Comparison of ENCODE assay signal across 2 cellular contexts in the genomic region with DNA sequence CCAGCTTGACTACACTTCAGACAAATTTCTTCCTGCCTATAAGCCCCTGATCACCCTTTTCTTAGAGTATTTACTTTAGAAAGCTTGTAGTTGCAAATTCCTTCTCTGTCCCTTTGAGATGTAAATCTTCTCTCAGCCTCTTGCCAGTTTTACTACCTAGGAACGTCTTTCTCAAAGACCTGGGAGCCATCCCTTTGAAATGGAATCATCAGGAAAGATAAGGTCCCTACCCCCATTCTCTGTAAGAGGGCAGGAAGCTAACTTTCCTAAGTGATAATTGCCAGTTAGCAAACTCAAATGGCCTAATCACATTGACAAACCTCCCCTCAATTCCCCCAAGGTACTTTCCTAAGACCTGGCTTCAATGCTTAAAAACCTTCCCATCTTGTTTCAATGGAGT.
TF ChIP-seq lines count a peak whose summit lies in the region.

No MANE protein-coding gene starts in this region.

TF ChIP-seq in HEK293, 187 proteins besides CTCF, POLR2A, EP300 and RAD21:
- TF ChIP-seq ZNF423 (tag by site-specific recombination; IDR thresholded peaks at IDR 0.05): no peak
- no peak for TF ChIP-seq ZNF324 (tag by site-specific recombination; IDR thresholded peaks at IDR 0.05)
- 0 out of 2 replicates have a peak, but pooled peaks have one; percentile 29 for TF ChIP-seq SP7 (tag by site-specific recombination; IDR thresholded peaks at IDR 0.05)

TF ChIP-seq in H1, 55 proteins besides CTCF, POLR2A, EP300 and RAD21:
- TF ChIP-seq, protein P1, sequence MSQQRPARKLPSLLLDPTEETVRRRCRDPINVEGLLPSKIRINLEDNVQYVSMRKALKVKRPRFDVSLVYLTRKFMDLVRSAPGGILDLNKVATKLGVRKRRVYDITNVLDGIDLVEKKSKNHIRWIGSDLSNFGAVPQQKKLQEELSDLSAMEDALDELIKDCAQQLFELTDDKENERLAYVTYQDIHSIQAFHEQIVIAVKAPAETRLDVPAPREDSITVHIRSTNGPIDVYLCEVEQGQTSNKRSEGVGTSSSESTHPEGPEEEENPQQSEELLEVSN (IDR thresholded peaks at IDR 0.05): no peak
- TF ChIP-seq SP1 (IDR thresholded peaks at IDR 0.05; ENCODE audit: low read depth, low read length) (peak; percentile 90), EGR1 (IDR thresholded peaks at IDR 0.05; ENCODE audit: borderline replicate concordance, low read depth, low read length) (peak; percentile 30; the same call in 1 of the 2 replicates), FOSL1 (IDR thresholded peaks at IDR 0.05; ENCODE audit: insufficient read depth, low read depth, low read length) (no peak), JUN (IDR thresholded peaks at IDR 0.05; ENCODE audit: low read depth, low read length) (no peak), TCF12 (IDR thresholded peaks at IDR 0.05; ENCODE audit: low read depth, low read length) (peak; percentile 75; the same call in 1 of the 2 replicates), SAP30 (IDR thresholded peaks at IDR 0.05; ENCODE audit: insufficient read depth, insufficient replicate concordance, low read length) (no peak), RFX5 (IDR thresholded peaks at IDR 0.05; ENCODE audit: borderline replicate concordance, low read depth, low read length) (no peak), BCL11A (IDR thresholded peaks at IDR 0.05; ENCODE audit: low read depth in 2 of 2, low read length in 2 of 2) (peak in 1 of 2 experiments; percentile 81), JUND (IDR thresholded peaks at IDR 0.05; ENCODE audit: low read length) (0 out of 2 replicates have a peak, but pooled peaks have one; percentile 44), CHD1 (IDR thresholded peaks at IDR 0.05; ENCODE audit: low read depth, low read length) (no peak), NRF1 (IDR thresholded peaks at IDR 0.05; ENCODE audit: low read depth, low read length) (no peak), CHD7 (IDR thresholded peaks at IDR 0.05; ENCODE audit: insufficient replicate concordance, low read length) (peak; percentile 97), TAF7 (optimal IDR thresholded peaks at IDR 0.05; ENCODE audit: borderline replicate concordance, low read depth, low read length) (no peak), BACH1 (IDR thresholded peaks at IDR 0.05; ENCODE audit: low read length) (no peak), TBP (IDR thresholded peaks at IDR 0.05; ENCODE audit: low read depth, low read length) (no peak), BRCA1 (IDR thresholded peaks at IDR 0.05; ENCODE audit: low read depth, low read length) (no peak), GTF2F1 (IDR thresholded peaks at IDR 0.05; ENCODE audit: borderline replicate concordance, low read depth, low read length) (no peak), PHF8 (conservative IDR thresholded peaks at IDR 0.05; ENCODE audit: low read depth, low read length) (no peak), TEAD4 (IDR thresholded peaks at IDR 0.05; ENCODE audit: low read depth, low read length) (no peak; the same call in 1 of the 2 replicates), ASH2L (IDR thresholded peaks at IDR 0.05; ENCODE audit: low read length) (no peak), RXRA (IDR thresholded peaks at IDR 0.05; ENCODE audit: insufficient read depth, low read depth, low read length) (no peak), CTBP2 (IDR thresholded peaks at IDR 0.05; ENCODE audit: borderline replicate concordance, insufficient read depth, insufficient read length, low read length) (no peak), ATF3 (IDR thresholded peaks at IDR 0.05; ENCODE audit: insufficient read depth, low read depth, low read length) (no peak), HDAC2 (IDR thresholded peaks at IDR 0.05; ENCODE audit: borderline replicate concordance in 1 of 2, low read depth in 2 of 2, low read length in 2 of 2) (peak in 1 of 2 experiments; percentile 91; a peak in 2 of 4 replicates), CHD2 (IDR thresholded peaks at IDR 0.05; ENCODE audit: low read length) (no peak), NANOG (IDR thresholded peaks at IDR 0.05; ENCODE audit: insufficient read depth, low read depth, low read length, poor library complexity, severe bottlenecking) (peak; percentile 85), POU5F1 (IDR thresholded peaks at IDR 0.05; ENCODE audit: low read depth, low read length) (peak; percentile 92; the same call in 1 of the 2 replicates), RNF2 (IDR thresholded peaks at IDR 0.05; ENCODE audit: borderline replicate concordance, low read depth, low read length, missing control alignments, poor library complexity, severe bottlenecking) (no peak), CREB1 (IDR thresholded peaks at IDR 0.05) (no peak), KDM1A (IDR thresholded peaks at IDR 0.05; ENCODE audit: borderline replicate concordance, low read length) (no peak), POLR2AphosphoS5 (IDR thresholded peaks at IDR 0.05; ENCODE audit: low read depth, low read length) (peak; percentile 81), TAF1 (IDR thresholded peaks at IDR 0.05; ENCODE audit: low read depth, low read length) (no peak), CBX5 (IDR thresholded peaks at IDR 0.05; ENCODE audit: low read depth, low read length) (no peak), CBX8 (IDR thresholded peaks at IDR 0.05; ENCODE audit: borderline replicate concordance, low read depth, low read length) (no peak), SIX5 (IDR thresholded peaks at IDR 0.05; ENCODE audit: low read depth, low read length) (no peak), SRF (IDR thresholded peaks at IDR 0.05; ENCODE audit: low read depth, low read length) (no peak), ZNF274 (IDR thresholded peaks at IDR 0.05; ENCODE audit: borderline replicate concordance, extremely low read depth, low read length) (no peak), SUZ12 (IDR thresholded peaks at IDR 0.05; ENCODE audit: low read length) (no peak), KDM5A (IDR thresholded peaks at IDR 0.05; ENCODE audit: low read length) (no peak), CEBPB (IDR thresholded peaks at IDR 0.05; ENCODE audit: low read depth, low read length) (no peak), HDAC6 (IDR thresholded peaks at IDR 0.05; ENCODE audit: low read depth, low read length) (no peak), EZH2 (IDR thresholded peaks at IDR 0.05; ENCODE audit: low read depth, low read length, severe bottlenecking) (no peak), KDM4A (IDR thresholded peaks at IDR 0.05; ENCODE audit: low read depth, low read length, severe bottlenecking) (no peak), SIN3A (conservative IDR thresholded peaks at IDR 0.05 in 1 of 2, IDR thresholded peaks at IDR 0.05 in 1 of 2; ENCODE audit: low read depth in 1 of 2, low read length in 2 of 2) (no peak), YY1 (IDR thresholded peaks at IDR 0.05; ENCODE audit: low read depth, low read length) (0 out of 2 replicates have a peak, but pooled peaks have one; percentile 26), MAFK (IDR thresholded peaks at IDR 0.05; ENCODE audit: low read depth, low read length) (no peak)
- TF ChIP-seq, protein P2, sequence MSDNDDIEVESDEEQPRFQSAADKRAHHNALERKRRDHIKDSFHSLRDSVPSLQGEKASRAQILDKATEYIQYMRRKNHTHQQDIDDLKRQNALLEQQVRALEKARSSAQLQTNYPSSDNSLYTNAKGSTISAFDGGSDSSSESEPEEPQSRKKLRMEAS (IDR thresholded peaks at IDR 0.05): no peak
- TF ChIP-seq, protein P3, sequence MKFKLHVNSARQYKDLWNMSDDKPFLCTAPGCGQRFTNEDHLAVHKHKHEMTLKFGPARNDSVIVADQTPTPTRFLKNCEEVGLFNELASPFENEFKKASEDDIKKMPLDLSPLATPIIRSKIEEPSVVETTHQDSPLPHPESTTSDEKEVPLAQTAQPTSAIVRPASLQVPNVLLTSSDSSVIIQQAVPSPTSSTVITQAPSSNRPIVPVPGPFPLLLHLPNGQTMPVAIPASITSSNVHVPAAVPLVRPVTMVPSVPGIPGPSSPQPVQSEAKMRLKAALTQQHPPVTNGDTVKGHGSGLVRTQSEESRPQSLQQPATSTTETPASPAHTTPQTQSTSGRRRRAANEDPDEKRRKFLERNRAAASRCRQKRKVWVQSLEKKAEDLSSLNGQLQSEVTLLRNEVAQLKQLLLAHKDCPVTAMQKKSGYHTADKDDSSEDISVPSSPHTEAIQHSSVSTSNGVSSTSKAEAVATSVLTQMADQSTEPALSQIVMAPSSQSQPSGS (IDR thresholded peaks at IDR 0.05; ENCODE audit: low read length): peak; percentile 76; the same call in 1 of the 2 replicates
